ENCODE assay signal across 8 cellular contexts in genomic region chr5:177455661-177456590, GRCh38. TPM values are rescaled to one million over a fixed set of nuclear protein-coding genes. Genes with fewer than 3 reads are reported as not detected.
A peak's percentile ranks its signal among the peaks of the same experiment; 100 is the strongest.
DNase-seq lines count a peak whose midpoint lies in the region; ATAC-seq and TF ChIP-seq lines count a peak whose summit lies in the region.

No MANE protein-coding gene starts in this region.

- H3K4me1 Mint-ChIP-seq in activated T-helper 17 cell treated with anti-CD3 and anti-CD28 coated beads, Interleukin-2, amount 50 U/mL, for 72 hours = no peaks in the 10 kb centered on the region
- peaks cover 33% of the 10 kb centered on the region for H3K4me1 Mint-ChIP-seq in nephron progenitor cell
- H3K4me1 Mint-ChIP-seq in stimulated activated naive CD8-positive, alpha-beta T cell treated with anti-CD3 and anti-CD28 coated beads, Interleukin-15, Interleukin-2, amounts not matched to agents 100 ng/mL and 50 ng/mL, for 24 hours (ENCODE audit: low read depth) = peaks cover 32% of the 10 kb centered on the region

- H3K27ac Mint-ChIP-seq in activated T-helper 17 cell treated with anti-CD3 and anti-CD28 coated beads, Interleukin-2, amount 50 U/mL, for 72 hours = peak overlapping the region; percentile 69
- H3K27ac Mint-ChIP-seq in nephron progenitor cell = peak overlapping the region; percentile 96
- H3K27ac Mint-ChIP-seq in stimulated activated naive CD8-positive, alpha-beta T cell treated with anti-CD3 and anti-CD28 coated beads, Interleukin-15, Interleukin-2, amounts not matched to agents 100 ng/mL and 50 ng/mL, for 24 hours = peak overlapping the region; percentile 90

- no peaks in the 10 kb centered on the region for H3K36me3 Mint-ChIP-seq in activated T-helper 17 cell treated with anti-CD3 and anti-CD28 coated beads, Interleukin-2, amount 50 U/mL, for 72 hours (ENCODE audit: low read depth)
- peaks cover 22% of the 10 kb centered on the region for H3K36me3 Mint-ChIP-seq in nephron progenitor cell (ENCODE audit: low read depth)
- H3K36me3 Mint-ChIP-seq in stimulated activated naive CD8-positive, alpha-beta T cell treated with anti-CD3 and anti-CD28 coated beads, Interleukin-15, Interleukin-2, amounts not matched to agents 100 ng/mL and 50 ng/mL, for 24 hours (ENCODE audit: low read depth) = peaks cover 9% of the 10 kb centered on the region

- DNase-seq in DMS153 (lab: John Stamatoyannopoulos, UW) = peak; percentile 62
- DNase-seq in Kasumi-1 (lab: John Stamatoyannopoulos, UW) = peak; percentile 84 to 85
- peak; percentile 94 for DNase-seq in RPMI8226
- peak; percentile 90 for DNase-seq in fibroblast of pulmonary artery (ENCODE audit: low read depth)
- peak; percentile 98 for DNase-seq in nephron progenitor cell

- TF ChIP-seq CTCF in fibroblast of pulmonary artery (IDR thresholded peaks at IDR 0.05; ENCODE audit: low read length, missing control alignments) = peak; percentile 84
- peak; percentile 97 for TF ChIP-seq CTCF in nephron progenitor cell (IDR thresholded peaks at IDR 0.05)

- ATAC-seq in GM21576 (IDR thresholded peaks at IDR 0.05; ENCODE audit: unreplicated experiment) = peak; percentile 8
- ATAC-seq in activated T-helper 17 cell treated with anti-CD3 and anti-CD28 coated beads, Interleukin-2, amount 50 U/mL, for 72 hours (replicated peaks) = peak; percentile 44

- H3K27me3 Mint-ChIP-seq in activated T-helper 17 cell treated with anti-CD3 and anti-CD28 coated beads, Interleukin-2, amount 50 U/mL, for 72 hours = no peaks in the 10 kb centered on the region
- H3K27me3 Mint-ChIP-seq in nephron progenitor cell (ENCODE audit: low read depth, poor library complexity) = peaks cover 10% of the 10 kb centered on the region
- H3K27me3 Mint-ChIP-seq in stimulated activated naive CD8-positive, alpha-beta T cell treated with anti-CD3 and anti-CD28 coated beads, Interleukin-15, Interleukin-2, amounts not matched to agents 100 ng/mL and 50 ng/mL, for 24 hours = no peaks in the 10 kb centered on the region

- H3K4me3 Mint-ChIP-seq in activated T-helper 17 cell treated with anti-CD3 and anti-CD28 coated beads, Interleukin-2, amount 50 U/mL, for 72 hours = peak overlapping the region; percentile 66
- peak overlapping the region; percentile 80 for H3K4me3 Mint-ChIP-seq in nephron progenitor cell
- H3K4me3 Mint-ChIP-seq in stimulated activated naive CD8-positive, alpha-beta T cell treated with anti-CD3 and anti-CD28 coated beads, Interleukin-15, Interleukin-2, amounts not matched to agents 100 ng/mL and 50 ng/mL, for 24 hours = peak overlapping the region; percentile 87

- H3K4me3 ChIP-seq in fibroblast of pulmonary artery (replicated peaks; ENCODE audit: low read depth, low read length) = peak overlapping the region; percentile 46

- no peaks in the 10 kb centered on the region for H3K9me3 Mint-ChIP-seq in activated T-helper 17 cell treated with anti-CD3 and anti-CD28 coated beads, Interleukin-2, amount 50 U/mL, for 72 hours
- H3K9me3 Mint-ChIP-seq in nephron progenitor cell = no peaks in the 10 kb centered on the region
- H3K9me3 Mint-ChIP-seq in stimulated activated naive CD8-positive, alpha-beta T cell treated with anti-CD3 and anti-CD28 coated beads, Interleukin-15, Interleukin-2, amounts not matched to agents 100 ng/mL and 50 ng/mL, for 24 hours = no peaks in the 10 kb centered on the region

RNA-seq across cellular contexts. Expression of gene PRR7, which starts 9.3 kb away (rescaled TPM):
- 10 to 100 TPM in 1 of 2 donors, 1 to 10 TPM in 1; 8.2 to 13.6 TPM for total RNA-seq in activated T-helper 17 cell treated with anti-CD3 and anti-CD28 coated beads, Interleukin-2, amount 50 U/mL, for 72 hours

RNA-seq across cellular contexts. Expression of gene DBN1, which starts 17.5 kb away (rescaled TPM):
- 1 to 10 TPM; 2.3 to 3.1 TPM for total RNA-seq in activated T-helper 17 cell treated with anti-CD3 and anti-CD28 coated beads, Interleukin-2, amount 50 U/mL, for 72 hours

RNA-seq across cellular contexts. Expression of gene GRK6, which starts 29.4 kb away (rescaled TPM):
- 100 to 1,000 TPM; 108 to 130 TPM for total RNA-seq in activated T-helper 17 cell treated with anti-CD3 and anti-CD28 coated beads, Interleukin-2, amount 50 U/mL, for 72 hours

RNA-seq across cellular contexts. Expression of gene PDLIM7, which starts 41.5 kb away (rescaled TPM):
- total RNA-seq in activated T-helper 17 cell treated with anti-CD3 and anti-CD28 coated beads, Interleukin-2, amount 50 U/mL, for 72 hours = 10 to 100 TPM; 34.9 to 38.8 TPM

RNA-seq across cellular contexts. Expression of gene F12, which starts 46.6 kb away (rescaled TPM):
- 1 to 10 TPM; 3.7 to 4.6 TPM for total RNA-seq in activated T-helper 17 cell treated with anti-CD3 and anti-CD28 coated beads, Interleukin-2, amount 50 U/mL, for 72 hours

Comparison
In these comparisons a context has a peak if more than half of its experiments do, and no peak if none do; other contexts are left out.
1. Peak in every context shown above with its lines: DNase-seq, ATAC-seq and H3K4me3 ChIP-seq.